8 cellular contexts compared by ENCODE assay signal in the genomic region with DNA sequence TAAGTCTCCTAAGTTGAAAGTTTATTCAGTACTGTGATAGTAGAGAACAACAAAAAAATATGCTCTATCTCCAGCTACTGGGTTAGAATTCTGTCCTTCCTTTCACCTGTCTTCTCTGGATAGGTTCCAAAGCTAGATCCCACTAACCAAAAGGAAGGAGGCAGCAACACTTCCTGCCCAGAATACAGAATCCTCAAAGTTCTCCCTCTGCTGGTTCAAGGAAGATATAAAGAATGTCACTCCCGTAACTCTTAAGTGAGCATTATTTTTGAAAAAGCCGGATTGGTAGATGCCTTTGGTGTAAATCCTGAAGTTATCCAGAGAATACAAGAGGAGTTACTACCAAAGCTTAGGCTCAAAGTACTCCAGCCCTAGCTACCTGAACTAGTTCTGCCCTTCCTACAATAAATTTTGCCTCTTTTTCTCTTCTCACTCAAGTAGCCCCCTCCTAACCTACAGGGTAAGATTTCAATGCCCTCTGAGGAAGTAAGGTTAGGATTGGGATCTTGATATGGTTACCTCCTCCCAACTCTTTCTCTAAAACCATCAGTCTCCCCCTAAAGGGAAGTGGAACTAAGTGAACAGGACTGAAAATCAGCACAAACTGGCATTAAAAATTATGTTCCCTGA. TPM values are rescaled to one million over a fixed set of nuclear protein-coding genes. Genes with fewer than 3 reads are reported as not detected.
DNase-seq lines count a peak whose midpoint lies in the region; ATAC-seq and TF ChIP-seq lines count a peak whose summit lies in the region.

No MANE protein-coding gene starts in this region.

- DNase-seq in ELF-1 (ENCODE audit: low read depth, low spot score) (peak; percentile 48), M059J (ENCODE audit: low read depth) (peak; percentile 76), hepatic stellate cell (ENCODE audit: low spot score) (peak; percentile 12), superior temporal gyrus (ENCODE audit: extremely low spot score) (peak; percentile 47)
- no peak for DNase-seq in activated CD4-positive, alpha-beta T cell treated with anti-CD3 and anti-CD28 coated beads, Interleukin-2, amount 50 U/mL, for 1 hour
- DNase-seq in stimulated activated CD4-positive, alpha-beta T cell treated with anti-CD3 and anti-CD28 coated beads, Interleukin-15, amount 100 ng/mL, for 24 hours: no peak

- ATAC-seq in GM18511 (IDR thresholded peaks at IDR 0.05; ENCODE audit: unreplicated experiment): no peak

- TF ChIP-seq CTCF in VCaP (conservative IDR thresholded peaks at IDR 0.05): peak; percentile 81

- peak overlapping the region; percentile 42 for H3K27ac ChIP-seq in VCaP

RNA-seq across cellular contexts. Expression of gene CRIP3, which starts 26.0 kb away (rescaled TPM):
- total RNA-seq in M059J (2014; rRNA removed; shearing (Covaris generic)): not detected in 2 replicates

RNA-seq across cellular contexts. Expression of gene ZNF318, which starts 34.9 kb away (rescaled TPM):
- 8.4 and 10.9 TPM in 2 replicates for total RNA-seq in M059J (2014; rRNA removed; shearing (Covaris generic))

RNA-seq across cellular contexts. Expression of gene SLC22A7, which starts 36.5 kb away (rescaled TPM):
- not detected in 2 replicates for total RNA-seq in M059J (2014; rRNA removed; shearing (Covaris generic))

Comparison
In these comparisons a context has a peak if more than half of its experiments do, and no peak if none do; other contexts are left out.
1. DNase-seq: peak in ELF-1 (single experiment), M059J (single experiment), hepatic stellate cell (single experiment) and superior temporal gyrus (single experiment); none in activated CD4-positive, alpha-beta T cell treated with anti-CD3 and anti-CD28 coated beads, Interleukin-2, amount 50 U/mL, for 1 hour (single experiment) and stimulated activated CD4-positive, alpha-beta T cell treated with anti-CD3 and anti-CD28 coated beads, Interleukin-15, amount 100 ng/mL, for 24 hours (single experiment).